8 cellular contexts compared by ENCODE assay signal in the genomic region with DNA sequence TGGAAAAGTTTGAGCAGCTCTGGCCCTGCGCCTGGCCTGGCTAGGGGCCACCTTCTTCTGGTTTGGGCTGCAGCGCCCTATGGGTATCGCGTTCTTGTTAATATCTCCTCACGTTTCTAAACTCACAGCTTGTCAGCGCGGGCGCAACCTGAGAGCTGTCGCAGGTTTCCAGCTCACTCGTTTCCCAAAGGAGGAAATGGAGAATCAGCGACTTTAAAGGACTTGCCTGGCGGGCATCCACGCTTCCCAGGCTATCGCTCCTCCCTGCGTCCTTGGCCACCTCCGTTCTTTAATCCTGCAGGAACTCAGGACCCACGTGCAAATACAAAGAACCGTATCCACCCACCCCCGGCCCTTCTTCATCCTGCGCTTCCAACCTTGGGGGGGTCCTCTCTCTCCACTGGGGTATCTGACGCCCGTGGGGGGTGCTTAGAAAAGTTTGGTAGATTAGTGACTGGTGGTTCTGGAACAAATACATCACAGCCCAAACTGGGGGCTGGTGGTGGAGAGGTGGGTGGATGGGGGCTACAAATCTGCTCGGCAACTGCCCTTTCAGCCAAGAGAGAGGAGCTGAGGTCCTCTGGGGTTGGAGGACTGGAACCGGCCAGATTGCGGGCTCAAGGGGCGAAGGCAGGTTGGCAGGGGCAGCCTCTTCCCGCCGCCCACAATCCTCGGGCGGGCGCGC. TPM values are rescaled to one million over a fixed set of nuclear protein-coding genes. Genes with fewer than 3 reads are reported as not detected.
DNase-seq lines count a peak whose midpoint lies in the region; ATAC-seq and TF ChIP-seq lines count a peak whose summit lies in the region.

No MANE protein-coding gene starts in this region.

- H3K27me3 Mint-ChIP-seq in activated CD4-positive, alpha-beta memory T cell treated with anti-CD3 and anti-CD28 coated beads for 36 hours: no peaks in the 10 kb centered on the region

- peaks cover 0 to 34% (median 8%) of the 10 kb centered on the region in 4 donors for H3K4me1 ChIP-seq in tibial nerve

- peak; percentile 62 for DNase-seq in Daoy (ENCODE audit: low read depth)
- DNase-seq in NCI-H1048 (lab: John Stamatoyannopoulos, UW): peak; percentile 56
- DNase-seq in activated CD4-positive, alpha-beta memory T cell treated with anti-CD3 and anti-CD28 coated beads for 36 hours: peak; percentile 28
- peak; percentile 25 for DNase-seq in mucosa of gallbladder (ENCODE audit: low spot score)
- DNase-seq in tibial nerve (ENCODE audit: low spot score in 2 of 2): no peak

- H3K4me3 ChIP-seq in tibial nerve: peak overlapping the region; percentile 40 to 68 (median 56)

- CTCF ChIA-PET in activated CD4-positive, alpha-beta memory T cell treated with anti-CD3 and anti-CD28 coated beads for 36 hours (lab: Charles Lee): interaction anchor here (1.3 to 2.0 kb wide), 2 partner anchors 38 to 261 kb away, joined by 3 to 8 read pairs; no protein-coding TSS in a partner anchor

- H3K9me3 ChIP-seq in tibial nerve: no peaks in the 10 kb centered on the region

- H3K27ac Mint-ChIP-seq in activated CD4-positive, alpha-beta memory T cell treated with anti-CD3 and anti-CD28 coated beads for 36 hours: peak overlapping the region; percentile 87

- peaks cover 0 to 6% of the 10 kb centered on the region in 2 donors for H3K27me3 ChIP-seq in tibial nerve

- peak overlapping the region; percentile 89 for H3K4me3 Mint-ChIP-seq in activated CD4-positive, alpha-beta memory T cell treated with anti-CD3 and anti-CD28 coated beads for 36 hours

- intact Hi-C loops in activated CD4-positive, alpha-beta memory T cell treated with anti-CD3 and anti-CD28 coated beads for 36 hours (cut with micrococcal nuclease): loop anchor here (2.0 to 5.0 kb wide), 5 partner anchors 179 to 1276 kb away; a partner anchor contains a TSS

- TF ChIP-seq POLR2A in tibial nerve (IDR thresholded peaks at IDR 0.05): no peak

- ATAC-seq in esophagus mucosa (peak; percentile 8), HG03457 (IDR thresholded peaks at IDR 0.05; ENCODE audit: unreplicated experiment) (no peak), GM18870 (IDR thresholded peaks at IDR 0.05; ENCODE audit: unreplicated experiment) (no peak)

- H3K9me3 Mint-ChIP-seq in activated CD4-positive, alpha-beta memory T cell treated with anti-CD3 and anti-CD28 coated beads for 36 hours: no peaks in the 10 kb centered on the region

- H3K36me3 Mint-ChIP-seq in activated CD4-positive, alpha-beta memory T cell treated with anti-CD3 and anti-CD28 coated beads for 36 hours: peaks cover 22% of the 10 kb centered on the region

- WGBS in tibial nerve, 2 donors: 1 to 6% methylated on average over 32 of the region's 32 CpGs

- peak overlapping the region in 3 of 4 donors; percentile 39 to 74 (median 48) for H3K27ac ChIP-seq in tibial nerve

- POLR2A ChIA-PET in activated CD4-positive, alpha-beta memory T cell treated with anti-CD3 and anti-CD28 coated beads for 36 hours (lab: Charles Lee): interaction anchor here (0.6 to 2.1 kb wide), 7 partner anchors 9 to 319 kb away, joined by 3 to 19 read pairs (median 3); a partner anchor contains a TSS

- TF ChIP-seq CTCF in tibial nerve (IDR thresholded peaks at IDR 0.05): no peak

- no peaks in the 10 kb centered on the region for H3K36me3 ChIP-seq in tibial nerve

- H3K4me1 Mint-ChIP-seq in activated CD4-positive, alpha-beta memory T cell treated with anti-CD3 and anti-CD28 coated beads for 36 hours (ENCODE audit: low read depth): peaks cover 44% of the 10 kb centered on the region

- no peak for TF ChIP-seq EP300 in tibial nerve (IDR thresholded peaks at IDR 0.05)

RNA-seq across cellular contexts. Expression of a gene that starts 0.6 kb away (rescaled TPM):
- total RNA-seq in Daoy (2014; rRNA removed; shearing (Covaris generic)): 87.7 and 89.4 TPM in 2 replicates
- total RNA-seq in activated CD4-positive, alpha-beta memory T cell treated with anti-CD3 and anti-CD28 coated beads for 36 hours: 100 to 1,000 TPM; 132 to 137 TPM
- total RNA-seq in esophagus mucosa (66.5 TPM), mucosa of gallbladder (2.4 TPM), tibial nerve (10 to 100 TPM in 1 of 4 donors, 1 to 10 TPM in 3; 4.5 to 11.6 (median 7.9) TPM)

Comparison
In these comparisons a context has a peak if more than half of its experiments do, and no peak if none do; other contexts are left out.
1. DNase-seq: peak in Daoy (single experiment), NCI-H1048 (single experiment), activated CD4-positive, alpha-beta memory T cell treated with anti-CD3 and anti-CD28 coated beads for 36 hours (single experiment) and mucosa of gallbladder (single experiment); none in tibial nerve (0 of 2).